In genomic region chr3:151228291-151229125, GRCh38 we compare ENCODE assay signal across 8 cellular contexts. TPM values are rescaled to one million over a fixed set of nuclear protein-coding genes. Genes with fewer than 3 reads are reported as not detected.
DNase-seq lines count a peak whose midpoint lies in the region; ATAC-seq lines count a peak whose summit lies in the region.

No MANE protein-coding gene starts in this region.

- WGBS in mesenchymal stem cell: 1% methylated on average over 4 of the region's 4 CpGs

- H2BK15ac ChIP-seq in mesenchymal stem cell (ENCODE audit: low read depth, poor library complexity, severe bottlenecking): no peak overlapping the region

- H2BK12ac ChIP-seq in mesenchymal stem cell (ENCODE audit: low read length in 2 of 2): no peak overlapping the region

- no peaks in the 10 kb centered on the region for H3K27me3 ChIP-seq in mesenchymal stem cell (ENCODE audit: control insufficient read depth in 1 of 2, insufficient read depth in 1 of 2, low read length in 2 of 2)

- no peak overlapping the region for H3K14ac ChIP-seq in mesenchymal stem cell (ENCODE audit: low read length in 2 of 2)

- no peak overlapping the region for H2BK5ac ChIP-seq in mesenchymal stem cell (ENCODE audit: low read depth, low read length, poor library complexity, severe bottlenecking)

- peaks cover 7% of the 10 kb centered on the region for H3K4me1 ChIP-seq in mesenchymal stem cell (ENCODE audit: control insufficient read depth, insufficient read depth, low read depth, low read length)

- H3K23ac ChIP-seq in mesenchymal stem cell (ENCODE audit: low read length in 2 of 2): no peak overlapping the region

- no peak overlapping the region for H2AFZ ChIP-seq in mesenchymal stem cell (ENCODE audit: low read depth, low read length)

- no peaks in the 10 kb centered on the region for H3K36me3 ChIP-seq in mesenchymal stem cell (ENCODE audit: control insufficient read depth in 1 of 2, insufficient read depth in 2 of 2, low read depth in 1 of 2, low read length in 2 of 2)

- peak overlapping the region in 1 of 2 experiments; percentile 8 for H3K4me3 ChIP-seq in mesenchymal stem cell (ENCODE audit: insufficient read depth in 1 of 2, low read depth in 1 of 2, low read length in 2 of 2)

- peak overlapping the region; percentile 2 to 46 for H3K18ac ChIP-seq in mesenchymal stem cell (ENCODE audit: low read depth in 1 of 2, low read length in 2 of 2)

- H3K9me3 ChIP-seq in mesenchymal stem cell (ENCODE audit: control insufficient read depth, low read length): no peaks in the 10 kb centered on the region

- no peaks in the 10 kb centered on the region for H3K79me1 ChIP-seq in mesenchymal stem cell (replicated peaks; ENCODE audit: low read length, poor library complexity, severe bottlenecking)

- ATAC-seq in HG03196 (IDR thresholded peaks at IDR 0.05; ENCODE audit: unreplicated experiment): peak; percentile 32
- no peak for ATAC-seq in GM19328 (IDR thresholded peaks at IDR 0.05; ENCODE audit: unreplicated experiment)
- ATAC-seq in HG02840 (IDR thresholded peaks at IDR 0.05; ENCODE audit: low FRiP score, unreplicated experiment): no peak

- H3K4me2 ChIP-seq in mesenchymal stem cell (ENCODE audit: low read length, poor library complexity, severe bottlenecking): no peak overlapping the region

- peak overlapping the region in 1 of 2 experiments; percentile 34 for H3K4ac ChIP-seq in mesenchymal stem cell (ENCODE audit: low read depth in 1 of 2, low read length in 2 of 2)

- no peak overlapping the region for H4K91ac ChIP-seq in mesenchymal stem cell (ENCODE audit: low read length)

- no peak overlapping the region for H4K8ac ChIP-seq in mesenchymal stem cell (ENCODE audit: low read length)

- DNase-seq in Caki2 (ENCODE audit: low read depth) (peak; percentile 30), astrocyte of the hippocampus (ENCODE audit: low read depth, low spot score) (peak; percentile 67), mesenchymal stem cell (peak; percentile 89), NCI-H345 treated with DMSO at 0.1 percent for 48 hours (lab: John Stamatoyannopoulos, UW; ENCODE audit: unreplicated experiment) (no peak), NCI-H748 (lab: John Stamatoyannopoulos, UW; ENCODE audit: unreplicated experiment) (no peak)

- H2AK5ac ChIP-seq in mesenchymal stem cell (ENCODE audit: low read length, severe bottlenecking): no peak overlapping the region

- peak overlapping the region; percentile 65 for H3K27ac ChIP-seq in mesenchymal stem cell (ENCODE audit: low read length, poor library complexity, severe bottlenecking)

- in situ Hi-C loops in Caki2 (cut with HindIII; ENCODE audit: low pct_unique_long_range_greater_than_20kb, low sequenced_read_pairs): no loop called here

- H3K9ac ChIP-seq in mesenchymal stem cell (ENCODE audit: low read length): peak overlapping the region; percentile 63

- H2BK120ac ChIP-seq in mesenchymal stem cell (ENCODE audit: low read depth, low read length): no peak overlapping the region

RNA-seq across cellular contexts. Expression of gene GPR171, which starts 25.5 kb away (rescaled TPM):
- total RNA-seq in Caki2 (2014; rRNA removed; shearing (Covaris generic); ENCODE audit: low replicate concordance): not detected in 2 replicates
- not detected for polyA plus RNA-seq in mesenchymal stem cell (2013, experiment 1 of 2)
- polyA plus RNA-seq in mesenchymal stem cell (2013, experiment 2 of 2): 0.04 TPM

RNA-seq across cellular contexts. Expression of gene P2RY14, which starts 49.8 kb away (rescaled TPM):
- not detected in 2 replicates for total RNA-seq in Caki2 (2014; rRNA removed; shearing (Covaris generic); ENCODE audit: low replicate concordance)
- 4.2 TPM for polyA plus RNA-seq in mesenchymal stem cell (2013, experiment 1 of 2)
- polyA plus RNA-seq in mesenchymal stem cell (2013, experiment 2 of 2): 4.0 TPM

Comparison
In these comparisons a context has a peak if more than half of its experiments do, and no peak if none do; other contexts are left out.
1. DNase-seq: peak in Caki2 (single experiment), astrocyte of the hippocampus (single experiment) and mesenchymal stem cell (single experiment); none in NCI-H345 treated with DMSO at 0.1 percent for 48 hours (single experiment) and NCI-H748 (single experiment).